ENCODE assay signal across 3 cellular contexts in the genomic region with DNA sequence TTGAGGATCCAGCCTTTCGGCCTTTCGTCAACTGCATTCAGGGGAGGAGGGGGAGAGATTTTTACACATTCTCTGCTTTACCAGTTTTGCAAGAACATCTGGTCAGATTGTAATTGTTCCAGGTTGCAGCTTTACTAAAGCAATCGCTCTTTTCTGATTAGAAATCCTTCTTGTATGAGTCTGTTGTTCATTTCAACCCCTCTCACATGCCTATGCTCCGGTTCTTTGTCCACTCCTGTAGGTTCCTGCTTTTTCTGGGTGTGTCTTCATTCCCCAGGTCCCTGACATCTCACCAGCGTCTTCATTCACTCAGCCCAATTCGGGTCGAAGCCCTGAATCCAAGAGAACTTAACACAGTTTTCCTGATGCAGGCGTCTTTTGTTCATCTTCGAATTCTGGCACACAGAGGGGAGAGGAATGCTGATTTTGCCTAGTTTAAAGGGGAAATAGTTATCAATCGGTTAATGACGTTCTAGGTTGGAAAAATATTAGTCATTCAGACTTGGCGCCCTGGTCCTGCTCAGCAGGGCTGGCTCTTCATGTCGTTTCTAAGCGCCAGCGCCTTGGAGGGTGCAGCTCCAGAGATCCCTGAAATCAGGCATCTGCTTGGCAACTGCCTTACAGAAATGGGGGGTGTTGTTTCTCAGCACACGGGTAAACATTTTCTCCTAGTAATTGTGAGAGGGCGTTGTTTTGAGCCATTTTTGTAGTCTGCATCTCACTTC.
TF ChIP-seq lines count a peak whose summit lies in the region.

No MANE protein-coding gene starts in this region.

TF ChIP-seq in SK-N-SH, 30 proteins besides CTCF, POLR2A, EP300 and RAD21 (continues in another document):
- TF ChIP-seq, protein P1, sequence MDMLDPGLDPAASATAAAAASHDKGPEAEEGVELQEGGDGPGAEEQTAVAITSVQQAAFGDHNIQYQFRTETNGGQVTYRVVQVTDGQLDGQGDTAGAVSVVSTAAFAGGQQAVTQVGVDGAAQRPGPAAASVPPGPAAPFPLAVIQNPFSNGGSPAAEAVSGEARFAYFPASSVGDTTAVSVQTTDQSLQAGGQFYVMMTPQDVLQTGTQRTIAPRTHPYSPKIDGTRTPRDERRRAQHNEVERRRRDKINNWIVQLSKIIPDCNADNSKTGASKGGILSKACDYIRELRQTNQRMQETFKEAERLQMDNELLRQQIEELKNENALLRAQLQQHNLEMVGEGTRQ (IDR thresholded peaks at IDR 0.05; ENCODE audit: borderline replicate concordance, low read depth, low read length) = no peak
- TF ChIP-seq, protein P2, sequence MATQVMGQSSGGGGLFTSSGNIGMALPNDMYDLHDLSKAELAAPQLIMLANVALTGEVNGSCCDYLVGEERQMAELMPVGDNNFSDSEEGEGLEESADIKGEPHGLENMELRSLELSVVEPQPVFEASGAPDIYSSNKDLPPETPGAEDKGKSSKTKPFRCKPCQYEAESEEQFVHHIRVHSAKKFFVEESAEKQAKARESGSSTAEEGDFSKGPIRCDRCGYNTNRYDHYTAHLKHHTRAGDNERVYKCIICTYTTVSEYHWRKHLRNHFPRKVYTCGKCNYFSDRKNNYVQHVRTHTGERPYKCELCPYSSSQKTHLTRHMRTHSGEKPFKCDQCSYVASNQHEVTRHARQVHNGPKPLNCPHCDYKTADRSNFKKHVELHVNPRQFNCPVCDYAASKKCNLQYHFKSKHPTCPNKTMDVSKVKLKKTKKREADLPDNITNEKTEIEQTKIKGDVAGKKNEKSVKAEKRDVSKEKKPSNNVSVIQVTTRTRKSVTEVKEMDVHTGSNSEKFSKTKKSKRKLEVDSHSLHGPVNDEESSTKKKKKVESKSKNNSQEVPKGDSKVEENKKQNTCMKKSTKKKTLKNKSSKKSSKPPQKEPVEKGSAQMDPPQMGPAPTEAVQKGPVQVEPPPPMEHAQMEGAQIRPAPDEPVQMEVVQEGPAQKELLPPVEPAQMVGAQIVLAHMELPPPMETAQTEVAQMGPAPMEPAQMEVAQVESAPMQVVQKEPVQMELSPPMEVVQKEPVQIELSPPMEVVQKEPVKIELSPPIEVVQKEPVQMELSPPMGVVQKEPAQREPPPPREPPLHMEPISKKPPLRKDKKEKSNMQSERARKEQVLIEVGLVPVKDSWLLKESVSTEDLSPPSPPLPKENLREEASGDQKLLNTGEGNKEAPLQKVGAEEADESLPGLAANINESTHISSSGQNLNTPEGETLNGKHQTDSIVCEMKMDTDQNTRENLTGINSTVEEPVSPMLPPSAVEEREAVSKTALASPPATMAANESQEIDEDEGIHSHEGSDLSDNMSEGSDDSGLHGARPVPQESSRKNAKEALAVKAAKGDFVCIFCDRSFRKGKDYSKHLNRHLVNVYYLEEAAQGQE (IDR thresholded peaks at IDR 0.05; ENCODE audit: low read depth, low read length) = no peak
- TF ChIP-seq YY1 (IDR thresholded peaks at IDR 0.05; ENCODE audit: low read depth) (no peak), FOXM1 (IDR thresholded peaks at IDR 0.05; ENCODE audit: low read depth) (no peak), TAF1 (IDR thresholded peaks at IDR 0.05; ENCODE audit: borderline replicate concordance, low read depth, low read length) (no peak), RFX5 (IDR thresholded peaks at IDR 0.05; ENCODE audit: low read length) (no peak), RXRA (IDR thresholded peaks at IDR 0.05; ENCODE audit: borderline replicate concordance, low read depth) (no peak), SIN3A (IDR thresholded peaks at IDR 0.05; ENCODE audit: borderline replicate concordance, low read depth, low read length) (no peak), POLR2AphosphoS5 (IDR thresholded peaks at IDR 0.05; ENCODE audit: low read depth, low read length) (no peak), GABPA (IDR thresholded peaks at IDR 0.05; ENCODE audit: low read depth) (no peak), FOXJ3 (CRISPR knock-in tag; IDR thresholded peaks at IDR 0.05) (no peak), FOSL2 (IDR thresholded peaks at IDR 0.05; ENCODE audit: borderline replicate concordance, low read depth) (no peak), NFIC (IDR thresholded peaks at IDR 0.05; ENCODE audit: borderline replicate concordance) (no peak), TCF12 (IDR thresholded peaks at IDR 0.05) (no peak), MEF2A (IDR thresholded peaks at IDR 0.05; ENCODE audit: borderline replicate concordance, low read depth) (no peak)
- TF ChIP-seq, protein P3, sequence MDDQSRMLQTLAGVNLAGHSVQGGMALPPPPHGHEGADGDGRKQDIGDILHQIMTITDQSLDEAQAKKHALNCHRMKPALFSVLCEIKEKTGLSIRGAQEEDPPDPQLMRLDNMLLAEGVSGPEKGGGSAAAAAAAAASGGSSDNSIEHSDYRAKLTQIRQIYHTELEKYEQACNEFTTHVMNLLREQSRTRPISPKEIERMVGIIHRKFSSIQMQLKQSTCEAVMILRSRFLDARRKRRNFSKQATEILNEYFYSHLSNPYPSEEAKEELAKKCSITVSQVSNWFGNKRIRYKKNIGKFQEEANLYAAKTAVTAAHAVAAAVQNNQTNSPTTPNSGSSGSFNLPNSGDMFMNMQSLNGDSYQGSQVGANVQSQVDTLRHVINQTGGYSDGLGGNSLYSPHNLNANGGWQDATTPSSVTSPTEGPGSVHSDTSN (IDR thresholded peaks at IDR 0.05) = no peak

TF ChIP-seq in SK-N-SH treated with all-trans-retinoic acid at 6 μM for 48 hours, 23 proteins besides CTCF, POLR2A, EP300 and RAD21:
- TF ChIP-seq, protein P4, sequence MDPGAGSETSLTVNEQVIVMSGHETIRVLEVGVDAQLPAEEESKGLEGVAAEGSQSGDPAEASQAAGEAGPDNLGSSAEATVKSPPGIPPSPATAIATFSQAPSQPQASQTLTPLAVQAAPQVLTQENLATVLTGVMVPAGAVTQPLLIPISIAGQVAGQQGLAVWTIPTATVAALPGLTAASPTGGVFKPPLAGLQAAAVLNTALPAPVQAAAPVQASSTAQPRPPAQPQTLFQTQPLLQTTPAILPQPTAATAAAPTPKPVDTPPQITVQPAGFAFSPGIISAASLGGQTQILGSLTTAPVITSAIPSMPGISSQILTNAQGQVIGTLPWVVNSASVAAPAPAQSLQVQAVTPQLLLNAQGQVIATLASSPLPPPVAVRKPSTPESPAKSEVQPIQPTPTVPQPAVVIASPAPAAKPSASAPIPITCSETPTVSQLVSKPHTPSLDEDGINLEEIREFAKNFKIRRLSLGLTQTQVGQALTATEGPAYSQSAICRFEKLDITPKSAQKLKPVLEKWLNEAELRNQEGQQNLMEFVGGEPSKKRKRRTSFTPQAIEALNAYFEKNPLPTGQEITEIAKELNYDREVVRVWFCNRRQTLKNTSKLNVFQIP (CRISPR knock-in tag; IDR thresholded peaks at IDR 0.05; ENCODE audit: borderline replicate concordance, low read depth) = no peak
- TF ChIP-seq TOX (CRISPR knock-in tag; IDR thresholded peaks at IDR 0.05; ENCODE audit: borderline replicate concordance) (no peak), ZNF70 (CRISPR knock-in tag; IDR thresholded peaks at IDR 0.05) (no peak), OSR1 (CRISPR knock-in tag; IDR thresholded peaks at IDR 0.05) (no peak), CSDC2 (CRISPR knock-in tag; IDR thresholded peaks at IDR 0.05) (no peak), ZFP30 (CRISPR knock-in tag; IDR thresholded peaks at IDR 0.05) (no peak), GLIS3 (CRISPR knock-in tag; IDR thresholded peaks at IDR 0.05) (no peak), TCF4 (CRISPR knock-in tag; IDR thresholded peaks at IDR 0.05; ENCODE audit: borderline replicate concordance) (no peak), SNAI2 (CRISPR knock-in tag; IDR thresholded peaks at IDR 0.05) (no peak), ISL1 (CRISPR knock-in tag; IDR thresholded peaks at IDR 0.05) (no peak), ARNTL (CRISPR knock-in tag; IDR thresholded peaks at IDR 0.05; ENCODE audit: borderline replicate concordance, low read depth) (no peak)
- TF ChIP-seq, protein P5, sequence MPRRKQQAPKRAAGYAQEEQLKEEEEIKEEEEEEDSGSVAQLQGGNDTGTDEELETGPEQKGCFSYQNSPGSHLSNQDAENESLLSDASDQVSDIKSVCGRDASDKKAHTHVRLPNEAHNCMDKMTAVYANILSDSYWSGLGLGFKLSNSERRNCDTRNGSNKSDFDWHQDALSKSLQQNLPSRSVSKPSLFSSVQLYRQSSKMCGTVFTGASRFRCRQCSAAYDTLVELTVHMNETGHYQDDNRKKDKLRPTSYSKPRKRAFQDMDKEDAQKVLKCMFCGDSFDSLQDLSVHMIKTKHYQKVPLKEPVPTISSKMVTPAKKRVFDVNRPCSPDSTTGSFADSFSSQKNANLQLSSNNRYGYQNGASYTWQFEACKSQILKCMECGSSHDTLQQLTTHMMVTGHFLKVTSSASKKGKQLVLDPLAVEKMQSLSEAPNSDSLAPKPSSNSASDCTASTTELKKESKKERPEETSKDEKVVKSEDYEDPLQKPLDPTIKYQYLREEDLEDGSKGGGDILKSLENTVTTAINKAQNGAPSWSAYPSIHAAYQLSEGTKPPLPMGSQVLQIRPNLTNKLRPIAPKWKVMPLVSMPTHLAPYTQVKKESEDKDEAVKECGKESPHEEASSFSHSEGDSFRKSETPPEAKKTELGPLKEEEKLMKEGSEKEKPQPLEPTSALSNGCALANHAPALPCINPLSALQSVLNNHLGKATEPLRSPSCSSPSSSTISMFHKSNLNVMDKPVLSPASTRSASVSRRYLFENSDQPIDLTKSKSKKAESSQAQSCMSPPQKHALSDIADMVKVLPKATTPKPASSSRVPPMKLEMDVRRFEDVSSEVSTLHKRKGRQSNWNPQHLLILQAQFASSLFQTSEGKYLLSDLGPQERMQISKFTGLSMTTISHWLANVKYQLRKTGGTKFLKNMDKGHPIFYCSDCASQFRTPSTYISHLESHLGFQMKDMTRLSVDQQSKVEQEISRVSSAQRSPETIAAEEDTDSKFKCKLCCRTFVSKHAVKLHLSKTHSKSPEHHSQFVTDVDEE (CRISPR knock-in tag; IDR thresholded peaks at IDR 0.05) = no peak
- TF ChIP-seq, protein P6, sequence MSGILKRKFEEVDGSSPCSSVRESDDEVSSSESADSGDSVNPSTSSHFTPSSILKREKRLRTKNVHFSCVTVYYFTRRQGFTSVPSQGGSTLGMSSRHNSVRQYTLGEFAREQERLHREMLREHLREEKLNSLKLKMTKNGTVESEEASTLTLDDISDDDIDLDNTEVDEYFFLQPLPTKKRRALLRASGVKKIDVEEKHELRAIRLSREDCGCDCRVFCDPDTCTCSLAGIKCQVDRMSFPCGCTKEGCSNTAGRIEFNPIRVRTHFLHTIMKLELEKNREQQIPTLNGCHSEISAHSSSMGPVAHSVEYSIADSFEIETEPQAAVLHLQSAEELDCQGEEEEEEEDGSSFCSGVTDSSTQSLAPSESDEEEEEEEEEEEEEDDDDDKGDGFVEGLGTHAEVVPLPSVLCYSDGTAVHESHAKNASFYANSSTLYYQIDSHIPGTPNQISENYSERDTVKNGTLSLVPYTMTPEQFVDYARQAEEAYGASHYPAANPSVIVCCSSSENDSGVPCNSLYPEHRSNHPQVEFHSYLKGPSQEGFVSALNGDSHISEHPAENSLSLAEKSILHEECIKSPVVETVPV (CRISPR knock-in tag; IDR thresholded peaks at IDR 0.05) = no peak

TF ChIP-seq in K562, 482 proteins besides CTCF, POLR2A, EP300 and RAD21 (continued from another document):
- TF ChIP-seq SUPT5H (IDR thresholded peaks at IDR 0.05) (no peak), MAZ (CRISPR knock-in tag; conservative IDR thresholded peaks at IDR 0.05 in 1 of 2, IDR thresholded peaks at IDR 0.05 in 1 of 2) (0 out of 4 replicates have a peak, but pooled peaks of 1 of the 2 experiments have one; percentile 26), MYC (IDR thresholded peaks at IDR 0.05; ENCODE audit: low read depth, low read length) (no peak), MYC (CRISPR knock-in tag; IDR thresholded peaks at IDR 0.05; ENCODE audit: borderline replicate concordance, low read depth) (no peak), PHF20 (IDR thresholded peaks at IDR 0.05; ENCODE audit: partially characterized antibody) (no peak), PYGO2 (tag; IDR thresholded peaks at IDR 0.05) (no peak), PURB (CRISPR knock-in tag; IDR thresholded peaks at IDR 0.05; ENCODE audit: low read depth) (no peak), MCM2 (IDR thresholded peaks at IDR 0.05; ENCODE audit: low read depth) (no peak), L3MBTL2 (IDR thresholded peaks at IDR 0.05) (peak; percentile 26), SMARCE1 (IDR thresholded peaks at IDR 0.05) (0 out of 2 replicates have a peak, but pooled peaks have one; percentile 7), NR3C1 (CRISPR knock-in tag; IDR thresholded peaks at IDR 0.05) (no peak), DPF2 (IDR thresholded peaks at IDR 0.05) (0 out of 2 replicates have a peak, but pooled peaks have one; percentile 12)
- TF ChIP-seq, protein P7, sequence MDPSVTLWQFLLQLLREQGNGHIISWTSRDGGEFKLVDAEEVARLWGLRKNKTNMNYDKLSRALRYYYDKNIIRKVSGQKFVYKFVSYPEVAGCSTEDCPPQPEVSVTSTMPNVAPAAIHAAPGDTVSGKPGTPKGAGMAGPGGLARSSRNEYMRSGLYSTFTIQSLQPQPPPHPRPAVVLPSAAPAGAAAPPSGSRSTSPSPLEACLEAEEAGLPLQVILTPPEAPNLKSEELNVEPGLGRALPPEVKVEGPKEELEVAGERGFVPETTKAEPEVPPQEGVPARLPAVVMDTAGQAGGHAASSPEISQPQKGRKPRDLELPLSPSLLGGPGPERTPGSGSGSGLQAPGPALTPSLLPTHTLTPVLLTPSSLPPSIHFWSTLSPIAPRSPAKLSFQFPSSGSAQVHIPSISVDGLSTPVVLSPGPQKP (CRISPR knock-in tag; IDR thresholded peaks at IDR 0.05) = no peak
- TF ChIP-seq, protein P8, sequence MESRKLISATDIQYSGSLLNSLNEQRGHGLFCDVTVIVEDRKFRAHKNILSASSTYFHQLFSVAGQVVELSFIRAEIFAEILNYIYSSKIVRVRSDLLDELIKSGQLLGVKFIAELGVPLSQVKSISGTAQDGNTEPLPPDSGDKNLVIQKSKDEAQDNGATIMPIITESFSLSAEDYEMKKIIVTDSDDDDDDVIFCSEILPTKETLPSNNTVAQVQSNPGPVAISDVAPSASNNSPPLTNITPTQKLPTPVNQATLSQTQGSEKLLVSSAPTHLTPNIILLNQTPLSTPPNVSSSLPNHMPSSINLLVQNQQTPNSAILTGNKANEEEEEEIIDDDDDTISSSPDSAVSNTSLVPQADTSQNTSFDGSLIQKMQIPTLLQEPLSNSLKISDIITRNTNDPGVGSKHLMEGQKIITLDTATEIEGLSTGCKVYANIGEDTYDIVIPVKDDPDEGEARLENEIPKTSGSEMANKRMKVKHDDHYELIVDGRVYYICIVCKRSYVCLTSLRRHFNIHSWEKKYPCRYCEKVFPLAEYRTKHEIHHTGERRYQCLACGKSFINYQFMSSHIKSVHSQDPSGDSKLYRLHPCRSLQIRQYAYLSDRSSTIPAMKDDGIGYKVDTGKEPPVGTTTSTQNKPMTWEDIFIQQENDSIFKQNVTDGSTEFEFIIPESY (CRISPR knock-in tag; IDR thresholded peaks at IDR 0.05) = peak; percentile 88
- TF ChIP-seq, protein P9, sequence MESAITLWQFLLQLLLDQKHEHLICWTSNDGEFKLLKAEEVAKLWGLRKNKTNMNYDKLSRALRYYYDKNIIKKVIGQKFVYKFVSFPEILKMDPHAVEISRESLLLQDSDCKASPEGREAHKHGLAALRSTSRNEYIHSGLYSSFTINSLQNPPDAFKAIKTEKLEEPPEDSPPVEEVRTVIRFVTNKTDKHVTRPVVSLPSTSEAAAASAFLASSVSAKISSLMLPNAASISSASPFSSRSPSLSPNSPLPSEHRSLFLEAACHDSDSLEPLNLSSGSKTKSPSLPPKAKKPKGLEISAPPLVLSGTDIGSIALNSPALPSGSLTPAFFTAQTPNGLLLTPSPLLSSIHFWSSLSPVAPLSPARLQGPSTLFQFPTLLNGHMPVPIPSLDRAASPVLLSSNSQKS (CRISPR knock-in tag; IDR thresholded peaks at IDR 0.05) = no peak
